Comparison of ENCODE assay signal across 1 cellular context in genomic region chr15:49521802-49522201, GRCh38.
TF ChIP-seq lines count a peak whose summit lies in the region.

No MANE protein-coding gene starts in this region.

TF ChIP-seq in GM23338, 12 proteins besides CTCF, POLR2A, EP300 and RAD21 (continued from another document):
- no peak for TF ChIP-seq ZNF462 (CRISPR knock-in tag; IDR thresholded peaks at IDR 0.05)
TF ChIP-seq in GM23338: peak in this region for 0.
